Comparison of ENCODE assay signal across 27 cellular contexts in the genomic region with DNA sequence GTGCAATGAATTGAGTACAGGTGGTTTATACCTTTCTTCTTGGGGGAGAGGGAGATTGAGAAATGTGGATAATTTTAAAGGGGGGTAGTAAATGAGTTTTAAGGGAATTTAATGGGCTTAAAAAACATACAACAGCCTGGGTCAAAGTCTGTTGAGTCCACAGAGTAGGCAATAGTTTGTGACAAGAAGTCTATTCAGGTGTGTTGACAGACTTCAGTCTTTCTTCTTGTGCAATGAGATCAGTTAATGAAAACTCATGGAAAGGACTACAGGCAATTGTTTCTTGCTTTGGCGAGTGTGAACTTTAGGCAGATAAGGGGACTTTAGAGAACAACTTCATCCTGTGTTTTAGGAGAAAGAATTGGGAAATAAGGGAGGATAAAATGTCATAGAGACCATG.
"Had no signal": no experiment of that assay in that cellular context is flagged by ENCODE, and none has a peak within 500 bp of the region (broad histone marks: within the 10 kb centered on the region; RNA-seq: fewer than 3 reads in every experiment).

No MANE protein-coding gene starts in this region.

- H3K27ac ChIP-seq: stomach, suprapubic skin, testis, thoracic aorta, thyroid gland, tibial artery, tibial nerve, transverse colon, upper lobe of left lung, upper lobe of right lung, uterus, vagina had no signal

- H3K4me1 ChIP-seq: stomach, suprapubic skin, testis, thyroid gland, tibial artery, tibial nerve, transverse colon, upper lobe of left lung, upper lobe of right lung, uterus, vagina had no signal

- ATAC-seq: stimulated activated effector memory CD8-positive, alpha-beta T cell treated with anti-CD3 and anti-CD28 coated beads, Interleukin-12 subunit alpha, Interleukin-12 subunit beta, amount 100 ng/mL, for 72 hours; stimulated activated memory B cell treated with anti-CD40 and anti-IgM and Interleukin-4, amounts not matched to agents 10 μg/mL and 1 μg/mL and 100 μg/mL, for 72 hours; stimulated activated naive B cell treated with anti-CD40 and anti-IgM and Interleukin-4, amounts not matched to agents 10 μg/mL and 1 μg/mL and 100 μg/mL, for 72 hours; stimulated activated naive CD8-positive, alpha-beta T cell treated with anti-CD3 and anti-CD28 coated beads, Interleukin-15, amount 100 ng/mL, for 72 hours; stimulated activated naive CD8-positive, alpha-beta T cell treated with anti-CD3 and anti-CD28 coated beads, Interleukin-15, Interleukin-2, amounts not matched to agents 100 U/mL and 50 U/mL, for 24 hours; upper lobe of right lung had no signal

- DNase-seq: stimulated activated CD4-positive, alpha-beta T cell treated with anti-CD3 and anti-CD28 coated beads, Interleukin-2, amount 100 ng/mL, for 48 hours; stimulated activated CD4-positive, alpha-beta T cell treated with anti-CD3 and anti-CD28 coated beads, Interleukin-4, amount 100 ng/mL, for 1 hour; stimulated activated CD4-positive, alpha-beta T cell treated with anti-CD3 and anti-CD28 coated beads, Interleukin-4, amount 100 ng/mL, for 24 hours; stimulated activated CD4-positive, alpha-beta T cell treated with anti-CD3 and anti-CD28 coated beads, Interleukin-4, amount 100 ng/mL, for 4 hours; stimulated activated CD8-positive, alpha-beta memory T cell treated with anti-CD3 and anti-CD28 coated beads, Interleukin-4, amount 100 ng/mL, for 48 hours; stimulated activated naive B cell treated with anti-CD40 and anti-IgM and Interleukin-4, amounts not matched to agents 10 μg/mL and 1 μg/mL and 100 μg/mL, for 72 hours; stimulated activated naive CD4-positive, alpha-beta T cell; stimulated activated naive CD4-positive, alpha-beta T cell treated with Interleukin-2 at 50 U/mL for 16 hours; stimulated activated naive CD8-positive, alpha-beta T cell treated with anti-CD3 and anti-CD28 coated beads, Interleukin-15, amount 100 ng/mL, for 72 hours; stimulated activated naive CD8-positive, alpha-beta T cell treated with anti-CD3 and anti-CD28 coated beads, Interleukin-15, Interleukin-2, amounts not matched to agents 100 U/mL and 50 U/mL, for 24 hours; stomach; substantia nigra; testis; thyroid gland; tibial artery; transverse colon; trophoblast cell; upper lobe of left lung; upper lobe of right lung; uterus had no signal

- H3K27me3 ChIP-seq: stomach, suprapubic skin, testis, thyroid gland, tibial artery, tibial nerve, transverse colon, upper lobe of left lung, upper lobe of right lung, uterus, vagina had no signal

- H3K9me3 ChIP-seq: suprapubic skin, testis, thoracic aorta, thyroid gland, tibial artery, tibial nerve, upper lobe of right lung, uterus, vagina had no signal

- H3K36me3 ChIP-seq: stomach, suprapubic skin, thoracic aorta, thyroid gland, tibial artery, tibial nerve, transverse colon, upper lobe of left lung, upper lobe of right lung, uterus, vagina had no signal

- FAIRE-seq: urothelium cell line had no signal

- H3K4me3 ChIP-seq: stomach, suprapubic skin, testis, thoracic aorta, thyroid gland, tibial artery, tibial nerve, transverse colon, upper lobe of left lung, upper lobe of right lung, uterus, vagina had no signal
